ENCODE assay signal across 20 cellular contexts in genomic region chr10:1932617-1933016, GRCh38.
DNase-seq lines count a peak whose midpoint lies in the region; ATAC-seq and TF ChIP-seq lines count a peak whose summit lies in the region.
"Had no signal": no experiment of that assay in that cellular context is flagged by ENCODE, and none has a peak within 500 bp of the region (broad histone marks: within the 10 kb centered on the region; RNA-seq: fewer than 3 reads in every experiment).

No MANE protein-coding gene starts in this region.

- H3K36me3 ChIP-seq in RWPE2 (ENCODE audit: low read depth): no peaks in the 10 kb centered on the region
- no peaks in the 10 kb centered on the region for H3K36me3 ChIP-seq in iPS-18a (ENCODE audit: control insufficient read depth, low read depth, low read length)
- H3K36me3 ChIP-seq: esophagus muscularis mucosa, sigmoid colon had no signal

- peaks cover 10% of the 10 kb centered on the region for H3K9me3 Mint-ChIP-seq in stimulated activated naive CD8-positive, alpha-beta T cell treated with anti-CD3 and anti-CD28 coated beads, Interleukin-15, Interleukin-2, amounts not matched to agents 100 ng/mL and 50 ng/mL, for 24 hours

- no peak overlapping the region for H3K27ac Mint-ChIP-seq in stimulated activated naive CD8-positive, alpha-beta T cell treated with anti-CD3 and anti-CD28 coated beads, Interleukin-15, Interleukin-2, amounts not matched to agents 100 ng/mL and 50 ng/mL, for 24 hours

- H3K27me3 ChIP-seq in RWPE2 (ENCODE audit: insufficient read depth, poor library complexity, severe bottlenecking) (no peaks in the 10 kb centered on the region), iPS-18a (ENCODE audit: control insufficient read depth, insufficient read depth, low read length) (no peaks in the 10 kb centered on the region)
- H3K27me3 ChIP-seq: sigmoid colon had no signal

- H3K4me3 ChIP-seq in RWPE2 (ENCODE audit: severe bottlenecking) (peak overlapping the region; percentile 4), iPS-18a (ENCODE audit: low read length) (peak overlapping the region; percentile 17)
- H3K4me3 ChIP-seq: esophagus muscularis mucosa, GM12878, sigmoid colon had no signal

- H3K4me3 Mint-ChIP-seq in stimulated activated naive CD8-positive, alpha-beta T cell treated with anti-CD3 and anti-CD28 coated beads, Interleukin-15, Interleukin-2, amounts not matched to agents 100 ng/mL and 50 ng/mL, for 24 hours: peak overlapping the region; percentile 26

- TF ChIP-seq CTCF in RWPE2 (IDR thresholded peaks at IDR 0.05; ENCODE audit: poor library complexity, severe bottlenecking): no peak

- DNase-seq in stimulated activated naive CD8-positive, alpha-beta T cell treated with anti-CD3 and anti-CD28 coated beads, Interleukin-15, Interleukin-2, amounts not matched to agents 100 U/mL and 50 U/mL, for 24 hours: no peak
- DNase-seq in RWPE2 (ENCODE audit: low spot score) (no peak), cardiac septum (ENCODE audit: low spot score) (no peak)
- DNase-seq: AML-193; GF-D8; KBM-7; left ventricle myocardium superior; NCI-H1930; NK-92 treated with Interleukin-12 subunit alpha and Interleukin-12 subunit beta, amount 100 ng/mL, for 24 hours; sigmoid colon; stimulated activated CD4-positive, alpha-beta T cell treated with anti-CD3 and anti-CD28 coated beads, Interleukin-2, amount 100 ng/mL, for 24 hours; substantia nigra had no signal

- H3K4me1 ChIP-seq in RWPE2 (ENCODE audit: insufficient read depth, poor library complexity, severe bottlenecking): no peaks in the 10 kb centered on the region
- H3K4me1 ChIP-seq in iPS-18a (ENCODE audit: control insufficient read depth, low read depth, low read length): no peaks in the 10 kb centered on the region
- H3K4me1 ChIP-seq: parathyroid adenoma, sigmoid colon had no signal

- ATAC-seq in stimulated activated naive CD8-positive, alpha-beta T cell treated with anti-CD3 and anti-CD28 coated beads, Interleukin-15, Interleukin-2, amounts not matched to agents 100 U/mL and 50 U/mL, for 24 hours: no peak
- ATAC-seq in RWPE2 (ENCODE audit: low read depth): peak; percentile 58
- no peak for ATAC-seq in GM21381 (IDR thresholded peaks at IDR 0.05; ENCODE audit: unreplicated experiment)
- no peak for ATAC-seq in HG02571 (IDR thresholded peaks at IDR 0.05; ENCODE audit: unreplicated experiment)
- ATAC-seq: GM12878, left ventricle myocardium superior, SK-N-SH treated with all-trans-retinoic acid at 6 μM for 48 hours had no signal

- no peaks in the 10 kb centered on the region for H3K27me3 Mint-ChIP-seq in stimulated activated naive CD8-positive, alpha-beta T cell treated with anti-CD3 and anti-CD28 coated beads, Interleukin-15, Interleukin-2, amounts not matched to agents 100 ng/mL and 50 ng/mL, for 24 hours

- H3K9ac ChIP-seq in iPS-18a (ENCODE audit: low read length): no peak overlapping the region
- H3K9ac ChIP-seq: parathyroid adenoma had no signal

- H3K27ac ChIP-seq in RWPE2 (ENCODE audit: poor library complexity, severe bottlenecking): no peak overlapping the region
- no peak overlapping the region for H3K27ac ChIP-seq in iPS-18a (ENCODE audit: low read length)
- H3K27ac ChIP-seq: esophagus muscularis mucosa, parathyroid adenoma, sigmoid colon had no signal

- no peaks in the 10 kb centered on the region for H3K9me3 ChIP-seq in RWPE2 (ENCODE audit: severe bottlenecking)
- no peaks in the 10 kb centered on the region for H3K9me3 ChIP-seq in iPS-18a (ENCODE audit: control insufficient read depth, low read depth, low read length)

- intact Hi-C loops in cardiac septum (cut with DNase I): no loop called here

- peaks cover 38% of the 10 kb centered on the region for H3K4me1 Mint-ChIP-seq in stimulated activated naive CD8-positive, alpha-beta T cell treated with anti-CD3 and anti-CD28 coated beads, Interleukin-15, Interleukin-2, amounts not matched to agents 100 ng/mL and 50 ng/mL, for 24 hours (ENCODE audit: low read depth)

- H3K36me3 Mint-ChIP-seq in stimulated activated naive CD8-positive, alpha-beta T cell treated with anti-CD3 and anti-CD28 coated beads, Interleukin-15, Interleukin-2, amounts not matched to agents 100 ng/mL and 50 ng/mL, for 24 hours (ENCODE audit: low read depth): no peaks in the 10 kb centered on the region
